Comparison of ENCODE assay signal across 1 cellular context in the genomic region with DNA sequence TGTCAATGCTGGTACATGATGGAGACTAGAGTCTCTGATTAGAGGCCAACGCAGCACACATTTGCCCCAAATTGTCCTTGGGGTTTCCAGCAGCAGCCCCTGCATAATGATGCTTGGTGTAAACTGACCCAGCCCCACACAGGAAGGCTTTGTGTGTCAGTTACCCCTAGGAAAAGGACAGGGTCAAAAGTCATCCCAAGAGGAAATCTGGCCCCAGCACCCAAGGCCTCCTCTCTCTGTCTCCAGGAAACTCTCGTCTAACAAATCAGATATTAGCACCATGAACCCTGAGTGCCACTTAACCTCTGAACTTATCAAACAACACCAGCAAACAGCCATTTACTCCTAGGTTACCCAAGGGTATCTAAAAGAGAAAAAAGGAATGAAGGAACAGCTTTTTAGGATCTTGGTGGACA.
TF ChIP-seq lines count a peak whose summit lies in the region.

No MANE protein-coding gene starts in this region.

TF ChIP-seq in GM23338, 12 proteins besides CTCF, POLR2A, EP300 and RAD21 (continued from another document):
- TF ChIP-seq, protein P1, sequence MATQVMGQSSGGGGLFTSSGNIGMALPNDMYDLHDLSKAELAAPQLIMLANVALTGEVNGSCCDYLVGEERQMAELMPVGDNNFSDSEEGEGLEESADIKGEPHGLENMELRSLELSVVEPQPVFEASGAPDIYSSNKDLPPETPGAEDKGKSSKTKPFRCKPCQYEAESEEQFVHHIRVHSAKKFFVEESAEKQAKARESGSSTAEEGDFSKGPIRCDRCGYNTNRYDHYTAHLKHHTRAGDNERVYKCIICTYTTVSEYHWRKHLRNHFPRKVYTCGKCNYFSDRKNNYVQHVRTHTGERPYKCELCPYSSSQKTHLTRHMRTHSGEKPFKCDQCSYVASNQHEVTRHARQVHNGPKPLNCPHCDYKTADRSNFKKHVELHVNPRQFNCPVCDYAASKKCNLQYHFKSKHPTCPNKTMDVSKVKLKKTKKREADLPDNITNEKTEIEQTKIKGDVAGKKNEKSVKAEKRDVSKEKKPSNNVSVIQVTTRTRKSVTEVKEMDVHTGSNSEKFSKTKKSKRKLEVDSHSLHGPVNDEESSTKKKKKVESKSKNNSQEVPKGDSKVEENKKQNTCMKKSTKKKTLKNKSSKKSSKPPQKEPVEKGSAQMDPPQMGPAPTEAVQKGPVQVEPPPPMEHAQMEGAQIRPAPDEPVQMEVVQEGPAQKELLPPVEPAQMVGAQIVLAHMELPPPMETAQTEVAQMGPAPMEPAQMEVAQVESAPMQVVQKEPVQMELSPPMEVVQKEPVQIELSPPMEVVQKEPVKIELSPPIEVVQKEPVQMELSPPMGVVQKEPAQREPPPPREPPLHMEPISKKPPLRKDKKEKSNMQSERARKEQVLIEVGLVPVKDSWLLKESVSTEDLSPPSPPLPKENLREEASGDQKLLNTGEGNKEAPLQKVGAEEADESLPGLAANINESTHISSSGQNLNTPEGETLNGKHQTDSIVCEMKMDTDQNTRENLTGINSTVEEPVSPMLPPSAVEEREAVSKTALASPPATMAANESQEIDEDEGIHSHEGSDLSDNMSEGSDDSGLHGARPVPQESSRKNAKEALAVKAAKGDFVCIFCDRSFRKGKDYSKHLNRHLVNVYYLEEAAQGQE (IDR thresholded peaks at IDR 0.05; ENCODE audit: unreplicated experiment), result no peak
